7 cellular contexts compared by ENCODE assay signal in genomic region chr4:37706032-37706431, GRCh38.
"Had no signal": no experiment of that assay in that cellular context is flagged by ENCODE, and none has a peak within 500 bp of the region (broad histone marks: within the 10 kb centered on the region; RNA-seq: fewer than 3 reads in every experiment).

No MANE protein-coding gene starts in this region.

- H3K4me3 ChIP-seq: K562 had no signal

- H3K4me3 Mint-ChIP-seq: IgD-negative memory B cell had no signal

- ATAC-seq: HepG2, K562 had no signal

- H3K36me3 Mint-ChIP-seq: IgD-negative memory B cell had no signal

- DNase-seq: IMR-90, KBM-7, KG1 had no signal

- H3K4me1 Mint-ChIP-seq: IgD-negative memory B cell had no signal

- H3K27ac ChIP-seq: HL-60 had no signal

- H3K9me3 Mint-ChIP-seq: IgD-negative memory B cell had no signal
